In the genomic region with DNA sequence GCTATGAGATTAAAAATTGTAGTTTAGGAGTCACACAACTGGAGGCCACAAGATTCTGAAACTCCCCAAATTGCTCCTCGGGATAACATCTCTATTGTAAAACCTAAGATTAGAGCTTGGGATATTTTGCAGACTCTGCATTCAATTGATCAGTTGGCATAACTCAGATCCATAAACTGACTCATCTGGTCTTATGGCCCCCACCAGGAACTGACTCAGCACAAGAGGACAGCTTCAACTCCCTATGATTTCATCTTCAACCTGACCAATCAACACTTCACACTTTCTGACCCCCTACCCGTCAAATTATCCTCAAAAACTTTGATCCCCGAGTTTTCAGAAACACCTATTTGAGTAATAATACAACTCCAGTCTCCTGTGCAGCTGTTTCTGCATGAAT, we compare ENCODE assay signal across 18 cellular contexts.
A peak's percentile ranks its signal among the peaks of the same experiment; 100 is the strongest.
DNase-seq lines count a peak whose midpoint lies in the region; ATAC-seq, FAIRE-seq and TF ChIP-seq lines count a peak whose summit lies in the region.
"Had no signal": no experiment of that assay in that cellular context is flagged by ENCODE, and none has a peak within 500 bp of the region (broad histone marks: within the 10 kb centered on the region; RNA-seq: fewer than 3 reads in every experiment).

No MANE protein-coding gene starts in this region.

- POLR2A ChIA-PET in endothelial cell of umbilical vein (lab: Charles Lee) = no interaction called here

- no TSS peak for BruUV-seq in endothelial cell of umbilical vein (replicated peaks; lab: Mats Ljungman, UMichigan)

- no peak overlapping the region for H3K4me2 ChIP-seq in endothelial cell of umbilical vein (ENCODE audit: insufficient read depth, low read length)
- H3K4me2 ChIP-seq: GM23338 had no signal

- H3K36me3 ChIP-seq in endothelial cell of umbilical vein (ENCODE audit: control insufficient read depth in 2 of 2, extremely low read depth in 1 of 2, insufficient read depth in 2 of 2, low read length in 2 of 2) = no peaks in the 10 kb centered on the region

- dilution Hi-C loops in endothelial cell of umbilical vein (cut with MboI; ENCODE audit: extremely low pct_ligation_motif_present, low sequenced_read_pairs) = no loop called here

- H3K27me3 ChIP-seq in endothelial cell of umbilical vein (ENCODE audit: control insufficient read depth in 2 of 2, insufficient read depth in 2 of 2, low read length in 2 of 2) = no peaks in the 10 kb centered on the region

- no peaks in the 10 kb centered on the region for H3K9me3 ChIP-seq in endothelial cell of umbilical vein (replicated peaks; ENCODE audit: control insufficient read depth, insufficient read depth, low read length)

- no peak for TF ChIP-seq CTCF in endothelial cell of umbilical vein (IDR thresholded peaks at IDR 0.05; ENCODE audit: extremely low read depth in 1 of 2, insufficient read depth in 1 of 2, low read depth in 1 of 2, low read length in 2 of 2)

- H3K79me2 ChIP-seq in endothelial cell of umbilical vein (ENCODE audit: control insufficient read depth, insufficient read depth, low read length) = no peaks in the 10 kb centered on the region

- no peaks in the 10 kb centered on the region for H3K9me1 ChIP-seq in endothelial cell of umbilical vein (replicated peaks; ENCODE audit: control insufficient read depth, extremely low read depth, insufficient read depth, low read length)

- no peak overlapping the region for H3K27ac ChIP-seq in endothelial cell of umbilical vein (ENCODE audit: insufficient read depth, low read depth, low read length)

- peak; percentile 40 for DNase-seq in HT1080 (ENCODE audit: low read depth)
- no peak for DNase-seq in endothelial cell of umbilical vein (ENCODE audit: low read depth, low spot score)
- DNase-seq in kidney tubule cell (ENCODE audit: low spot score) = peak; percentile 13
- DNase-seq in NCI-H345 treated with DMSO at 0.1 percent for 48 hours (lab: John Stamatoyannopoulos, UW; ENCODE audit: unreplicated experiment) = no peak
- DNase-seq in NCI-H446 (lab: John Stamatoyannopoulos, UW) = no peak
- DNase-seq: C1 segment of cervical spinal cord; Calu3; CD4-positive, alpha-beta memory T cell; COR-L47; DMS53; DMS79 treated with DMSO at 0.1 percent for 48 hours; H7; HCEC 1CT had no signal

- H3K4me1 ChIP-seq in endothelial cell of umbilical vein (ENCODE audit: control insufficient read depth, extremely low read depth, insufficient read depth, low read length) = no peaks in the 10 kb centered on the region

- no peak overlapping the region for H3K4me3 ChIP-seq in endothelial cell of umbilical vein (replicated peaks in 1 of 3; ENCODE audit: insufficient read depth in 1 of 3, low read depth in 1 of 3, low read length in 3 of 3)
- H3K4me3 ChIP-seq: GM23338 had no signal

- no peak for FAIRE-seq in endothelial cell of umbilical vein (lab: Jason Lieb, UNC)
- FAIRE-seq: G401.6, GM12892, GM19239 had no signal

- no peak for TF ChIP-seq POLR2A in endothelial cell of umbilical vein (IDR thresholded peaks at IDR 0.05; ENCODE audit: low read depth, low read length)

- intact Hi-C loops in endothelial cell of umbilical vein (cut with micrococcal nuclease) = no loop called here

- H2AFZ ChIP-seq in endothelial cell of umbilical vein (ENCODE audit: low read depth, low read length) = no peak overlapping the region
- H2AFZ ChIP-seq: GM23338 had no signal

- ATAC-seq in HG03139 (IDR thresholded peaks at IDR 0.05; ENCODE audit: unreplicated experiment) = no peak
- ATAC-seq: GM23338 had no signal

- CTCF ChIA-PET in endothelial cell of umbilical vein (lab: Charles Lee) = interaction anchor here (1.2 kb wide), 1 partner anchor 176 kb away, joined by 5 read pairs; no protein-coding TSS in a partner anchor

- no peaks in the 10 kb centered on the region for H4K20me1 ChIP-seq in endothelial cell of umbilical vein (replicated peaks; ENCODE audit: control insufficient read depth, extremely low read depth, insufficient read depth, low read length)

- H3K9ac ChIP-seq in endothelial cell of umbilical vein (replicated peaks; ENCODE audit: extremely low read depth, insufficient read depth, low read length) = no peak overlapping the region

TF ChIP-seq in endothelial cell of umbilical vein, 7 proteins besides CTCF, POLR2A, EP300 and RAD21:
- TF ChIP-seq FOS (IDR thresholded peaks at IDR 0.05; ENCODE audit: borderline replicate concordance, insufficient read depth, low read length) (peak; percentile 56), MYC (IDR thresholded peaks at IDR 0.05; ENCODE audit: low read depth, low read length) (no peak), JUN (IDR thresholded peaks at IDR 0.05; ENCODE audit: borderline replicate concordance, insufficient read depth, insufficient read length, low read depth) (no peak)

Comparison
In these comparisons a context has a peak if more than half of its experiments do, and no peak if none do; other contexts are left out.
1. DNase-seq: peak in HT1080 (single experiment) and kidney tubule cell (single experiment); none in endothelial cell of umbilical vein (single experiment), NCI-H345 treated with DMSO at 0.1 percent for 48 hours (single experiment) and NCI-H446 (0 of 2).